8 cellular contexts compared by ENCODE assay signal in the genomic region with DNA sequence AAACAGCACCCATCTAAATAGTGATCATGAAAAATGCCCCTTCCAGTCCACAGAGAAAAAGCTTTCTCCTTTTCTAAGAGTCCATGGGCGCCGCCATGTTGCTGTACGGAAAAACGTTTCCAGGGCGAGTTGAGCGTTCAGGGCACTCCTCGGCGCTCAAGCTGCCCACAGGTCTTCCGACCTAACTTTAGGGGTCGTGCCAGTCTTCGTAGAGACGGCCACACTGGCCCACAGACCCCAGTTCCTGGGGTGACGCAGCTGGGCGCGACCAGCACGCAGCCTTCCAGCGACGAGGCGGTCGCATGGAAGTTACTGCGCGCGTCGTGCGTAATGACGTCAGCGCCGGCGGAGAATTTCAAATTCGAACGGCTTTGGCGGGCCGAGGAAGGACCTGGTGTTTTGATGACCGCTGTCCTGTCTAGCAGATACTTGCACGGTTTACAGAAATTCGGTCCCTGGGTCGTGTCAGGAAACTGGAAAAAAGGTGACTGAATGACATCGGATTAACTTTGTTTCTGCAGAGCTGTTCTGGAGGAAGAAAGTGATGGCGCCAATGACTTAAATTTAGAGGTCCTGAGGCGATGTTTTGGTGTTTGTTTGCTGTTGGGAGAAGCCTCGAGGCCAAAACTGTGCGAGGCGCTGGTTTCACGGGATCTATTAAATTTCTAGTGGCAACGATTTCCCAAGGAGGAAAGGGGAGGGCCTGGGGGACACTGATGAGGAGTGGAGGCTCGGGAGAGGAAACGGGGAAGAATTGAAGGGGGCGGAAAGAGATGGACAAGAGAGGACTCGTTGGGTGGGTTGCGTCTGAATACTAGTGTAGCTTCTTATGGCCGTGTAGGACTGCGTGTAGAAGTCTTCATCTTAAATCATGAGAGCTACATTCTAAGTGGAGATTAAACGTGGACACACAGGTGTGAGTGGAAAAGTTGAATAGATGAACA. TPM values are rescaled to one million over a fixed set of nuclear protein-coding genes. Genes with fewer than 3 reads are reported as not detected.
DNase-seq lines count a peak whose midpoint lies in the region; ATAC-seq and TF ChIP-seq lines count a peak whose summit lies in the region.

A gene with protein sequence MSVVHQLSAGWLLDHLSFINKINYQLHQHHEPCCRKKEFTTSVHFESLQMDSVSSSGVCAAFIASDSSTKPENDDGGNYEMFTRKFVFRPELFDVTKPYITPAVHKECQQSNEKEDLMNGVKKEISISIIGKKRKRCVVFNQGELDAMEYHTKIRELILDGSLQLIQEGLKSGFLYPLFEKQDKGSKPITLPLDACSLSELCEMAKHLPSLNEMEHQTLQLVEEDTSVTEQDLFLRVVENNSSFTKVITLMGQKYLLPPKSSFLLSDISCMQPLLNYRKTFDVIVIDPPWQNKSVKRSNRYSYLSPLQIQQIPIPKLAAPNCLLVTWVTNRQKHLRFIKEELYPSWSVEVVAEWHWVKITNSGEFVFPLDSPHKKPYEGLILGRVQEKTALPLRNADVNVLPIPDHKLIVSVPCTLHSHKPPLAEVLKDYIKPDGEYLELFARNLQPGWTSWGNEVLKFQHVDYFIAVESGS (minus strand): TSS at position 306 of the 944 bp plus-strand sequence. CDS start 4,289 bp downstream, outside the sequence.
A gene (plus strand): TSS at position 358 of the 944 bp plus-strand sequence. CDS start 1,429 bp downstream, outside the sequence.

- H3K4me1 ChIP-seq in mammary epithelial cell (ENCODE audit: insufficient read depth, low read length) (peaks cover 10% of the 10 kb centered on the region), smooth muscle cell (ENCODE audit: low read depth) (peaks cover 22% of the 10 kb centered on the region)

- DNase-seq in ACHN (peak; percentile 84), NCI-H2196 treated with DMSO at 0.1 percent for 48 hours (lab: John Stamatoyannopoulos, UW; ENCODE audit: unreplicated experiment) (peak; percentile 87), mammary epithelial cell (peak; percentile 88), iPS-NIHi7 (ENCODE audit: extremely low spot score) (peak; percentile 89), smooth muscle cell (lab: John Stamatoyannopoulos, UW; ENCODE audit: unreplicated experiment) (peak; percentile 71)

- H4K20me1 ChIP-seq in mammary epithelial cell (ENCODE audit: insufficient read depth, low read length), result no peaks in the 10 kb centered on the region
- no peaks in the 10 kb centered on the region for H4K20me1 ChIP-seq in smooth muscle cell (ENCODE audit: low read depth)

- H3K27ac ChIP-seq in mammary epithelial cell (ENCODE audit: insufficient read depth, low read depth, low read length), result peak within 1 kb of the TSS; percentile 98
- peak within 1 kb of the TSS; percentile 99 for H3K27ac ChIP-seq in smooth muscle cell (ENCODE audit: low read depth)

- H3K79me2 ChIP-seq in mammary epithelial cell (ENCODE audit: insufficient read depth, low read length), result peaks cover 90% of the 10 kb centered on the region
- peaks cover 42% of the 10 kb centered on the region for H3K79me2 ChIP-seq in smooth muscle cell (ENCODE audit: low read depth)

- in situ Hi-C loops in ACHN (cut with HindIII; ENCODE audit: low pct_ligation_motif_present, low pct_unique_long_range_greater_than_20kb, low sequenced_read_pairs) (no loop called here), mammary epithelial cell (cut with MboI; ENCODE audit: low sequenced_read_pairs in 2 of 2) (loop anchor here in 1 of 2 donors (25.0 kb wide), 1 partner anchor 1709 kb away; no protein-coding TSS in a partner anchor)

- H3K4me3 ChIP-seq in WI38 (ENCODE audit: low read depth, low read length) (peak within 1 kb of the TSS; percentile 78), mammary epithelial cell (replicated peaks in 1 of 3; ENCODE audit: insufficient read depth in 1 of 3, low read depth in 2 of 3, low read length in 3 of 3) (peak within 1 kb of the TSS; percentile 81 to 97 (median 87)), smooth muscle cell (peak within 1 kb of the TSS; percentile 95)

- H3K4me2 ChIP-seq in mammary epithelial cell (ENCODE audit: insufficient read depth, low read depth, low read length) (peak within 1 kb of the TSS; percentile 85), smooth muscle cell (peak within 1 kb of the TSS; percentile 87)

- intact Hi-C loops in mammary epithelial cell (cut with micrococcal nuclease), result loop anchor here (1.0 to 10.0 kb wide), 3 partner anchors 84 to 676 kb away; a partner anchor contains a TSS

- H3K36me3 ChIP-seq in mammary epithelial cell (ENCODE audit: insufficient read depth, low read length) (peaks cover 8% of the 10 kb centered on the region), smooth muscle cell (ENCODE audit: low read depth) (no peaks in the 10 kb centered on the region)

- dilution Hi-C loops in mammary epithelial cell (cut with HindIII; ENCODE audit: low sequenced_read_pairs), result loop anchor here (5.0 kb wide), 1 partner anchor 86 kb away; a partner anchor contains a TSS

- H2AFZ ChIP-seq in mammary epithelial cell (ENCODE audit: low read depth, low read length) (peak within 1 kb of the TSS; percentile 96), smooth muscle cell (ENCODE audit: low read depth) (peak within 1 kb of the TSS; percentile 95)

- CTCF ChIA-PET in mammary epithelial cell (lab: Charles Lee; ENCODE audit: low non-redundant PET), result no interaction called here

- 1% methylated on average over 43 of the region's 53 CpGs for WGBS in mammary epithelial cell (ENCODE audit: low coverage, missing lambda C conversion rate)
- WGBS in smooth muscle cell (ENCODE audit: low lambda C conversion rate), result under 1% methylated on average over 53 of the region's 53 CpGs

- H3K27me3 ChIP-seq in mammary epithelial cell (ENCODE audit: insufficient read depth, low read length) (no peaks in the 10 kb centered on the region), smooth muscle cell (ENCODE audit: low read depth) (no peaks in the 10 kb centered on the region)

- no peaks in the 10 kb centered on the region for H3F3A ChIP-seq in smooth muscle cell (ENCODE audit: low read depth)

- TF ChIP-seq CTCF in WI38 (IDR thresholded peaks at IDR 0.05; ENCODE audit: low read depth, low read length) (no peak), mammary epithelial cell (conservative IDR thresholded peaks at IDR 0.05 in 1 of 2, IDR thresholded peaks at IDR 0.05 in 1 of 2; ENCODE audit: extremely low read depth in 1 of 2, insufficient read depth in 1 of 2, low read depth in 1 of 2, low read length in 2 of 2) (no peak), smooth muscle cell (IDR thresholded peaks at IDR 0.05; ENCODE audit: borderline replicate concordance, insufficient read depth, poor library complexity, severe bottlenecking) (no peak)

- BruUV-seq in mammary epithelial cell (replicated peaks; lab: Mats Ljungman, UMichigan), result TSS peak; percentile 35

- H3K9me3 ChIP-seq in mammary epithelial cell (replicated peaks; ENCODE audit: insufficient read depth, low read length) (no peaks in the 10 kb centered on the region), smooth muscle cell (replicated peaks; ENCODE audit: low read depth) (no peaks in the 10 kb centered on the region)

- peak within 1 kb of the TSS; percentile 99 for H3K9ac ChIP-seq in mammary epithelial cell (ENCODE audit: insufficient read depth, low read length)
- H3K9ac ChIP-seq in smooth muscle cell (ENCODE audit: low read depth), result peak within 1 kb of the TSS; percentile 99

- ATAC-seq in GM18858 (IDR thresholded peaks at IDR 0.05; ENCODE audit: unreplicated experiment) (peak; percentile 72), HG03066 (IDR thresholded peaks at IDR 0.05; ENCODE audit: low read depth, unreplicated experiment) (peak; percentile 80)

RNA-seq across cellular contexts. Expression of the first gene that starts in this region (rescaled TPM):
- total RNA-seq in mammary epithelial cell (10 to 100 TPM in 1 of 2 donors, 1 to 10 TPM in 1; 8.2 to 14.5 TPM), smooth muscle cell (7.3 and 27.7 TPM in 2 replicates)
- polyA plus RNA-seq in mammary epithelial cell (6.1 TPM), smooth muscle cell (6.6 and 8.2 TPM in 2 replicates)
- 2.6 TPM for polyA minus RNA-seq in mammary epithelial cell

RNA-seq across cellular contexts. Expression of the second gene that starts in this region (rescaled TPM):
- total RNA-seq in mammary epithelial cell (10 to 100 TPM in 1 of 2 donors, 1 to 10 TPM in 1; 1.7 to 29.8 TPM), smooth muscle cell (8.2 and 9.1 TPM in 2 replicates)
- polyA plus RNA-seq in mammary epithelial cell (16.9 TPM), smooth muscle cell (8.1 and 8.8 TPM in 2 replicates)
- 5.4 TPM for polyA minus RNA-seq in mammary epithelial cell

Comparison
In these comparisons a context has a peak if more than half of its experiments do, and no peak if none do; other contexts are left out.
1. Peak in every context shown above with its lines: DNase-seq, ATAC-seq, H3K4me3 ChIP-seq and H3K27ac ChIP-seq.